ENCODE assay signal across 18 cellular contexts in genomic region chr4:176207839-176208238, GRCh38. TPM values are rescaled to one million over a fixed set of nuclear protein-coding genes. Genes with fewer than 3 reads are reported as not detected.
"Had no signal": no experiment of that assay in that cellular context is flagged by ENCODE, and none has a peak within 500 bp of the region (broad histone marks: within the 10 kb centered on the region; RNA-seq: fewer than 3 reads in every experiment).

No MANE protein-coding gene starts in this region.

- H3K4me1 ChIP-seq: foreskin keratinocyte, tibial nerve had no signal

- H3K4me3 Mint-ChIP-seq: activated CD4-positive, alpha-beta memory T cell treated with anti-CD3 and anti-CD28 coated beads, Interleukin-2, amount 10 ng/mL, durations not matched to agents 7 days and 5 days; activated CD8-positive, alpha-beta memory T cell treated with anti-CD3 and anti-CD28 coated beads, Interleukin-2, amount 10 ng/mL, durations not matched to agents 7 days and 5 days; activated naive CD8-positive, alpha-beta T cell treated with anti-CD3 and anti-CD28 coated beads for 36 hours; effector memory CD8-positive, alpha-beta T cell had no signal

- H3K27ac Mint-ChIP-seq: activated CD4-positive, alpha-beta memory T cell treated with anti-CD3 and anti-CD28 coated beads, Interleukin-2, amount 10 ng/mL, durations not matched to agents 7 days and 5 days; activated CD8-positive, alpha-beta memory T cell treated with anti-CD3 and anti-CD28 coated beads, Interleukin-2, amount 10 ng/mL, durations not matched to agents 7 days and 5 days; activated naive CD8-positive, alpha-beta T cell treated with anti-CD3 and anti-CD28 coated beads for 36 hours; effector memory CD8-positive, alpha-beta T cell had no signal

- H3K27me3 ChIP-seq: cardiac muscle cell, foreskin keratinocyte, tibial nerve had no signal

- H3K36me3 Mint-ChIP-seq: activated CD8-positive, alpha-beta memory T cell treated with anti-CD3 and anti-CD28 coated beads, Interleukin-2, amount 10 ng/mL, durations not matched to agents 7 days and 5 days; activated naive CD8-positive, alpha-beta T cell treated with anti-CD3 and anti-CD28 coated beads for 36 hours had no signal

- DNase-seq: activated CD4-positive, alpha-beta memory T cell treated with anti-CD3 and anti-CD28 coated beads, Interleukin-2, amount 10 ng/mL, durations not matched to agents 7 days and 5 days; activated CD4-positive, alpha-beta T cell treated with anti-CD3 and anti-CD28 coated beads for 48 hours; activated CD4-positive, CD25-positive, alpha-beta regulatory T cell; activated CD8-positive, alpha-beta memory T cell treated with anti-CD3 and anti-CD28 coated beads, Interleukin-2, amount 10 ng/mL, durations not matched to agents 7 days and 5 days; activated naive CD4-positive, alpha-beta T cell; activated naive CD8-positive, alpha-beta T cell treated with anti-CD3 and anti-CD28 coated beads for 36 hours; amygdala; effector memory CD8-positive, alpha-beta T cell; foreskin keratinocyte; occipital lobe; retina; stimulated activated CD4-positive, alpha-beta T cell treated with anti-CD3 and anti-CD28 coated beads, Interleukin-2, amount 100 ng/mL, for 24 hours; stimulated activated naive CD4-positive, alpha-beta T cell treated with Interleukin-2 at 50 U/mL for 16 hours had no signal

- H3K9me3 Mint-ChIP-seq: activated CD4-positive, alpha-beta memory T cell treated with anti-CD3 and anti-CD28 coated beads, Interleukin-2, amount 10 ng/mL, durations not matched to agents 7 days and 5 days; activated naive CD8-positive, alpha-beta T cell treated with anti-CD3 and anti-CD28 coated beads for 36 hours; effector memory CD8-positive, alpha-beta T cell had no signal

- H3K4me1 Mint-ChIP-seq: activated CD4-positive, alpha-beta memory T cell treated with anti-CD3 and anti-CD28 coated beads, Interleukin-2, amount 10 ng/mL, durations not matched to agents 7 days and 5 days; activated CD8-positive, alpha-beta memory T cell treated with anti-CD3 and anti-CD28 coated beads, Interleukin-2, amount 10 ng/mL, durations not matched to agents 7 days and 5 days had no signal

- H3K4me3 ChIP-seq: cardiac muscle cell, tibial nerve had no signal

- H3K27ac ChIP-seq: cardiac muscle cell, foreskin keratinocyte, tibial nerve had no signal

- H3K36me3 ChIP-seq: cardiac muscle cell, tibial nerve had no signal

- H3K9me3 ChIP-seq: tibial nerve had no signal

- ATAC-seq: activated CD8-positive, alpha-beta memory T cell treated with anti-CD3 and anti-CD28 coated beads, Interleukin-2, amount 10 ng/mL, durations not matched to agents 7 days and 5 days; effector memory CD8-positive, alpha-beta T cell; foreskin keratinocyte; left lobe of liver had no signal

RNA-seq across cellular contexts. Expression of gene SPATA4, which starts 12.5 kb away (rescaled TPM):
- total RNA-seq: activated CD4-positive, alpha-beta memory T cell treated with anti-CD3 and anti-CD28 coated beads, Interleukin-2, amount 10 ng/mL, durations not matched to agents 7 days and 5 days; activated CD8-positive, alpha-beta memory T cell treated with anti-CD3 and anti-CD28 coated beads, Interleukin-2, amount 10 ng/mL, durations not matched to agents 7 days and 5 days; activated naive CD8-positive, alpha-beta T cell treated with anti-CD3 and anti-CD28 coated beads for 36 hours; dermis microvascular lymphatic vessel endothelial cell; left lobe of liver had no signal
- polyA plus RNA-seq: neural cell had no signal
